ENCODE assay signal across 14 cellular contexts in genomic region chr13:106987435-106987800, GRCh38.
"Had no signal": no experiment of that assay in that cellular context is flagged by ENCODE, and none has a peak within 500 bp of the region (broad histone marks: within the 10 kb centered on the region; RNA-seq: fewer than 3 reads in every experiment).

No MANE protein-coding gene starts in this region.

- H3K4me3 ChIP-seq: coronary artery, gastrocnemius medialis, heart left ventricle, lower lobe of right lung, ovary had no signal

- H3K9me3 ChIP-seq: gastrocnemius medialis, heart left ventricle, lower lobe of right lung, ovary had no signal

- H3K27ac Mint-ChIP-seq: natural killer cell had no signal

- DNase-seq: activated CD4-positive, alpha-beta T cell treated with anti-CD3 and anti-CD28 coated beads, Interleukin-2, amount 50 U/mL, for 1 hour; activated CD4-positive, CD25-positive, alpha-beta regulatory T cell treated with anti-CD3 and anti-CD28 coated beads, Interleukin-2, amount 50 U/mL, for 72 hours; activated CD8-positive, alpha-beta memory T cell treated with anti-CD3 and anti-CD28 coated beads, Interleukin-2, amount 50 U/mL, for 4 hours; activated naive CD4-positive, alpha-beta T cell treated with anti-CD3 and anti-CD28 coated beads, Interleukin-2, amount 50 U/mL, for 16 hours; activated T-cell treated with anti-CD3 and anti-CD28 coated beads, Interleukin-2, amount 50 U/mL, for 4 hours; aorta; gastrocnemius medialis; kidney glomerular epithelial cell; lower lobe of right lung; natural killer cell; ovary; stimulated activated naive CD4-positive, alpha-beta T cell had no signal

- H3K27ac ChIP-seq: coronary artery, gastrocnemius medialis, heart left ventricle, lower lobe of right lung, ovary had no signal

- H3K27me3 ChIP-seq: gastrocnemius medialis, heart left ventricle, ovary had no signal

- H3K36me3 ChIP-seq: gastrocnemius medialis, heart left ventricle, lower lobe of right lung, ovary had no signal

- H3K4me3 Mint-ChIP-seq: activated T-cell treated with anti-CD3 and anti-CD28 coated beads, Interleukin-2, amount 50 U/mL, for 4 hours; natural killer cell had no signal

- H3K36me3 Mint-ChIP-seq: natural killer cell had no signal

- H3K4me1 Mint-ChIP-seq: natural killer cell had no signal

- ATAC-seq: activated T-cell treated with anti-CD3 and anti-CD28 coated beads, Interleukin-2, amount 50 U/mL, for 4 hours; gastrocnemius medialis; heart left ventricle; lower lobe of right lung; natural killer cell had no signal
